ENCODE assay signal across 15 cellular contexts in the genomic region with DNA sequence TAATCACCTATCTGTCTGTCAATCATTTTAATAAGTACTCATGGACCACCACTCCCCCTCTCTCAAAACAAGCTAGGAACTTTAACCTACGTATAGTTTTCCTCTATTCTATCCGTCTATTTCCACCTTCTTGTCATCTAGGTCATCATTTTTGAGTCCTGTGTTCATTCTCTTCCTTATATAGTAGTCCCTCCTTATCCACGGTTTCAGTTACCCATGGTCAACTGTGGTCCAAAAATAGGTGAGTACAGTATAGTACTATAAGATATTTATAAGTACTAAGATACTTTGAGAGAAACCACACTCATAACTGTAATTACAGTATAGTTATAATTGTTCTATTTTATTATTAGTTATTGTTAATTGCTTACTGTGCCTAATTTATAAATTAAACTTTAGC. TPM values are rescaled to one million over a fixed set of nuclear protein-coding genes. Genes with fewer than 3 reads are reported as not detected.
A peak's percentile ranks its signal among the peaks of the same experiment; 100 is the strongest.
DNase-seq lines count a peak whose midpoint lies in the region; ATAC-seq, FAIRE-seq and TF ChIP-seq lines count a peak whose summit lies in the region.
"Had no signal": no experiment of that assay in that cellular context is flagged by ENCODE, and none has a peak within 500 bp of the region (broad histone marks: within the 10 kb centered on the region; RNA-seq: fewer than 3 reads in every experiment).

No MANE protein-coding gene starts in this region.

- FAIRE-seq in A204.1 (lab: Jason Lieb, UNC): peak; percentile 25
- FAIRE-seq: HepG2 had no signal

- H3K27me3 Mint-ChIP-seq in activated naive CD4-positive, alpha-beta T cell treated with anti-CD3 and anti-CD28 coated beads for 36 hours (ENCODE audit: low read depth): no peaks in the 10 kb centered on the region
- no peaks in the 10 kb centered on the region for H3K27me3 Mint-ChIP-seq in WTC11 (ENCODE audit: low read depth)
- no peaks in the 10 kb centered on the region for H3K27me3 Mint-ChIP-seq in nephron progenitor cell (ENCODE audit: low read depth, poor library complexity)

- no peak for DNase-seq in activated naive CD4-positive, alpha-beta T cell treated with anti-CD3 and anti-CD28 coated beads for 36 hours
- no peak for DNase-seq in activated naive CD4-positive, alpha-beta T cell treated with anti-CD3 and anti-CD28 coated beads, Interleukin-2, amount 50 U/mL, for 72 hours (ENCODE audit: low spot score in 2 of 2)
- DNase-seq in WTC11 (ENCODE audit: low spot score) (no peak), nephron progenitor cell (no peak), anterior cingulate cortex (lab: John Stamatoyannopoulos, UW) (no peak), medulla oblongata (ENCODE audit: extremely low spot score) (no peak)
- DNase-seq: Calu3; CD8-positive, alpha-beta T cell; DMS79 treated with DMSO at 0.1 percent for 48 hours; GF-D8; GOT3; H9 had no signal

- H3K27ac Mint-ChIP-seq in activated naive CD4-positive, alpha-beta T cell treated with anti-CD3 and anti-CD28 coated beads for 36 hours: peak overlapping the region; percentile 30
- no peak overlapping the region for H3K27ac Mint-ChIP-seq in activated naive CD4-positive, alpha-beta T cell treated with anti-CD3 and anti-CD28 coated beads, Interleukin-2, amount 50 U/mL, for 72 hours
- H3K27ac Mint-ChIP-seq in WTC11 (peak overlapping the region; percentile 54), nephron progenitor cell (peak overlapping the region; percentile 86)
- H3K27ac Mint-ChIP-seq: CD8-positive, alpha-beta T cell; H9 had no signal

- no peak for ATAC-seq in activated naive CD4-positive, alpha-beta T cell treated with anti-CD3 and anti-CD28 coated beads, Interleukin-2, amount 50 U/mL, for 72 hours
- no peak for ATAC-seq in WTC11
- ATAC-seq: CD8-positive, alpha-beta T cell; HepG2 had no signal

- peaks cover 5% of the 10 kb centered on the region for H3K36me3 Mint-ChIP-seq in activated naive CD4-positive, alpha-beta T cell treated with anti-CD3 and anti-CD28 coated beads for 36 hours (ENCODE audit: low read depth)
- H3K36me3 Mint-ChIP-seq in activated naive CD4-positive, alpha-beta T cell treated with anti-CD3 and anti-CD28 coated beads, Interleukin-2, amount 50 U/mL, for 72 hours: no peaks in the 10 kb centered on the region
- H3K36me3 Mint-ChIP-seq in WTC11: no peaks in the 10 kb centered on the region
- peaks cover 54% of the 10 kb centered on the region for H3K36me3 Mint-ChIP-seq in nephron progenitor cell (ENCODE audit: low read depth)

- CTCF ChIA-PET in activated naive CD4-positive, alpha-beta T cell treated with anti-CD3 and anti-CD28 coated beads for 36 hours (lab: Charles Lee): no interaction called here
- CTCF ChIA-PET in WTC11 (lab: Charles Lee): no interaction called here

- POLR2A ChIA-PET in WTC11 (lab: Charles Lee): no interaction called here

- H3K4me3 Mint-ChIP-seq in activated naive CD4-positive, alpha-beta T cell treated with anti-CD3 and anti-CD28 coated beads for 36 hours: no peak overlapping the region
- H3K4me3 Mint-ChIP-seq in WTC11 (no peak overlapping the region), nephron progenitor cell (no peak overlapping the region)
- H3K4me3 Mint-ChIP-seq: CD14-positive monocyte; CD8-positive, alpha-beta T cell; H9 had no signal

- no peak for TF ChIP-seq CTCF in WTC11 (IDR thresholded peaks at IDR 0.05)
- no peak for TF ChIP-seq CTCF in nephron progenitor cell (IDR thresholded peaks at IDR 0.05)

- H3K9me3 Mint-ChIP-seq in activated naive CD4-positive, alpha-beta T cell treated with anti-CD3 and anti-CD28 coated beads for 36 hours: no peaks in the 10 kb centered on the region
- no peaks in the 10 kb centered on the region for H3K9me3 Mint-ChIP-seq in activated naive CD4-positive, alpha-beta T cell treated with anti-CD3 and anti-CD28 coated beads, Interleukin-2, amount 50 U/mL, for 72 hours
- no peaks in the 10 kb centered on the region for H3K9me3 Mint-ChIP-seq in WTC11
- H3K9me3 Mint-ChIP-seq in nephron progenitor cell: no peaks in the 10 kb centered on the region
- H3K9me3 Mint-ChIP-seq: CD14-positive monocyte; CD8-positive, alpha-beta T cell; H9 had no signal

- peaks cover 48% of the 10 kb centered on the region for H3K4me1 Mint-ChIP-seq in activated naive CD4-positive, alpha-beta T cell treated with anti-CD3 and anti-CD28 coated beads for 36 hours (ENCODE audit: low read depth)
- H3K4me1 Mint-ChIP-seq in WTC11 (peaks cover 16% of the 10 kb centered on the region), nephron progenitor cell (peaks cover 26% of the 10 kb centered on the region)

- intact Hi-C loops in activated naive CD4-positive, alpha-beta T cell treated with anti-CD3 and anti-CD28 coated beads for 36 hours (cut with micrococcal nuclease): no loop called here

TF ChIP-seq in WTC11, 78 proteins besides CTCF, POLR2A, EP300 and RAD21:
- no peak for TF ChIP-seq IRF2 (CRISPR knock-in tag; IDR thresholded peaks at IDR 0.05; ENCODE audit: borderline replicate concordance, low read depth)
- no peak for TF ChIP-seq NR3C1 (CRISPR knock-in tag; conservative IDR thresholded peaks at IDR 0.05; ENCODE audit: low read depth)
- TF ChIP-seq, protein P1, sequence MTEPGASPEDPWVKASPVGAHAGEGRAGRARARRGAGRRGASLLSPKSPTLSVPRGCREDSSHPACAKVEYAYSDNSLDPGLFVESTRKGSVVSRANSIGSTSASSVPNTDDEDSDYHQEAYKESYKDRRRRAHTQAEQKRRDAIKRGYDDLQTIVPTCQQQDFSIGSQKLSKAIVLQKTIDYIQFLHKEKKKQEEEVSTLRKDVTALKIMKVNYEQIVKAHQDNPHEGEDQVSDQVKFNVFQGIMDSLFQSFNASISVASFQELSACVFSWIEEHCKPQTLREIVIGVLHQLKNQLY (CRISPR knock-in tag; IDR thresholded peaks at IDR 0.05): no peak
- no peak for TF ChIP-seq JUN (CRISPR knock-in tag; IDR thresholded peaks at IDR 0.05)
- no peak for TF ChIP-seq RORB (CRISPR knock-in tag; IDR thresholded peaks at IDR 0.05)
- TF ChIP-seq, protein P2, sequence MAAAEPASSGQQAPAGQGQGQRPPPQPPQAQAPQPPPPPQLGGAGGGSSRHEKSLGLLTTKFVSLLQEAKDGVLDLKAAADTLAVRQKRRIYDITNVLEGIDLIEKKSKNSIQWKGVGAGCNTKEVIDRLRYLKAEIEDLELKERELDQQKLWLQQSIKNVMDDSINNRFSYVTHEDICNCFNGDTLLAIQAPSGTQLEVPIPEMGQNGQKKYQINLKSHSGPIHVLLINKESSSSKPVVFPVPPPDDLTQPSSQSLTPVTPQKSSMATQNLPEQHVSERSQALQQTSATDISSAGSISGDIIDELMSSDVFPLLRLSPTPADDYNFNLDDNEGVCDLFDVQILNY (CRISPR knock-in tag; IDR thresholded peaks at IDR 0.05): no peak
- no peak for TF ChIP-seq KAT7 (CRISPR knock-in tag; IDR thresholded peaks at IDR 0.05; ENCODE audit: borderline replicate concordance)
- TF ChIP-seq, protein P3, sequence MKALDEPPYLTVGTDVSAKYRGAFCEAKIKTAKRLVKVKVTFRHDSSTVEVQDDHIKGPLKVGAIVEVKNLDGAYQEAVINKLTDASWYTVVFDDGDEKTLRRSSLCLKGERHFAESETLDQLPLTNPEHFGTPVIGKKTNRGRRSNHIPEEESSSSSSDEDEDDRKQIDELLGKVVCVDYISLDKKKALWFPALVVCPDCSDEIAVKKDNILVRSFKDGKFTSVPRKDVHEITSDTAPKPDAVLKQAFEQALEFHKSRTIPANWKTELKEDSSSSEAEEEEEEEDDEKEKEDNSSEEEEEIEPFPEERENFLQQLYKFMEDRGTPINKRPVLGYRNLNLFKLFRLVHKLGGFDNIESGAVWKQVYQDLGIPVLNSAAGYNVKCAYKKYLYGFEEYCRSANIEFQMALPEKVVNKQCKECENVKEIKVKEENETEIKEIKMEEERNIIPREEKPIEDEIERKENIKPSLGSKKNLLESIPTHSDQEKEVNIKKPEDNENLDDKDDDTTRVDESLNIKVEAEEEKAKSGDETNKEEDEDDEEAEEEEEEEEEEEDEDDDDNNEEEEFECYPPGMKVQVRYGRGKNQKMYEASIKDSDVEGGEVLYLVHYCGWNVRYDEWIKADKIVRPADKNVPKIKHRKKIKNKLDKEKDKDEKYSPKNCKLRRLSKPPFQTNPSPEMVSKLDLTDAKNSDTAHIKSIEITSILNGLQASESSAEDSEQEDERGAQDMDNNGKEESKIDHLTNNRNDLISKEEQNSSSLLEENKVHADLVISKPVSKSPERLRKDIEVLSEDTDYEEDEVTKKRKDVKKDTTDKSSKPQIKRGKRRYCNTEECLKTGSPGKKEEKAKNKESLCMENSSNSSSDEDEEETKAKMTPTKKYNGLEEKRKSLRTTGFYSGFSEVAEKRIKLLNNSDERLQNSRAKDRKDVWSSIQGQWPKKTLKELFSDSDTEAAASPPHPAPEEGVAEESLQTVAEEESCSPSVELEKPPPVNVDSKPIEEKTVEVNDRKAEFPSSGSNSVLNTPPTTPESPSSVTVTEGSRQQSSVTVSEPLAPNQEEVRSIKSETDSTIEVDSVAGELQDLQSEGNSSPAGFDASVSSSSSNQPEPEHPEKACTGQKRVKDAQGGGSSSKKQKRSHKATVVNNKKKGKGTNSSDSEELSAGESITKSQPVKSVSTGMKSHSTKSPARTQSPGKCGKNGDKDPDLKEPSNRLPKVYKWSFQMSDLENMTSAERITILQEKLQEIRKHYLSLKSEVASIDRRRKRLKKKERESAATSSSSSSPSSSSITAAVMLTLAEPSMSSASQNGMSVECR (CRISPR knock-in tag; IDR thresholded peaks at IDR 0.05; ENCODE audit: borderline replicate concordance): no peak
- TF ChIP-seq NFYB (CRISPR knock-in tag; conservative IDR thresholded peaks at IDR 0.05; ENCODE audit: low read depth): no peak
- no peak for TF ChIP-seq TEAD4 (CRISPR knock-in tag; IDR thresholded peaks at IDR 0.05)
- TF ChIP-seq ZNF671 (CRISPR knock-in tag; IDR thresholded peaks at IDR 0.05): no peak

RNA-seq across cellular contexts. Expression of a gene that starts 7.5 kb away (rescaled TPM):
- 10 to 100 TPM; 17.2 to 17.9 TPM for total RNA-seq in activated naive CD4-positive, alpha-beta T cell treated with anti-CD3 and anti-CD28 coated beads for 36 hours
- total RNA-seq in activated naive CD4-positive, alpha-beta T cell treated with anti-CD3 and anti-CD28 coated beads, Interleukin-2, amount 50 U/mL, for 72 hours: 10 to 100 TPM; 27.0 to 35.0 TPM
- 30.8 to 32.6 TPM (median 32.2 TPM) in 3 replicates for total RNA-seq in WTC11 (2021)

Comparison
In these comparisons a context has a peak if more than half of its experiments do, and no peak if none do; other contexts are left out.
1. H3K27ac Mint-ChIP-seq: peak in activated naive CD4-positive, alpha-beta T cell treated with anti-CD3 and anti-CD28 coated beads for 36 hours (single experiment), WTC11 (single experiment) and nephron progenitor cell (single experiment); none in activated naive CD4-positive, alpha-beta T cell treated with anti-CD3 and anti-CD28 coated beads, Interleukin-2, amount 50 U/mL, for 72 hours (0 of 2).